Comparison of ENCODE assay signal across 30 cellular contexts in the genomic region with DNA sequence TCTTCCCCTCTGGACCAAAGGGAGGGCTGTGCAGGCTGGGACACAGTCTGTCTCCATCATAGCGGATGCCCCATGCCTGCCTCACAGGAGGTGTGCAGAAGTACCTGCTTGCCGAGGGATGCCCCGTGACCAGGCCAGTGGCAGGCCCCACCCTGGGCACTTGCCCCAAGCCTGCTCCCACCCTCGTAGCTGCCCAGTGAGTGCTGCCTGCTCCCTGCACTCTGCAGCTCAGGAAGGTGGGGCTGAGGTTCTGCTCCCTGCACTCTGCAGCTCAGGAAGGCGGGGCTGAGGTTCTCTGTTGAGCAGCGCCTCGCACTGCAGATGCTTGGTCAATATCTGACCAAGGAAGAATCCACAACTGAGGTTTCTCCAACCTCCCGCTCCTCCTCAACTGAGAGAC.
"Had no signal": no experiment of that assay in that cellular context is flagged by ENCODE, and none has a peak within 500 bp of the region (broad histone marks: within the 10 kb centered on the region; RNA-seq: fewer than 3 reads in every experiment).

No MANE protein-coding gene starts in this region.

- H3K4me1 ChIP-seq: body of pancreas had no signal

- H3K27me3 Mint-ChIP-seq: activated B cell treated with CpG ODN at 0.5 μM for 24 hours; activated naive CD4-positive, alpha-beta T cell treated with anti-CD3 and anti-CD28 coated beads, Interleukin-2, amount 10 ng/mL, durations not matched to agents 7 days and 5 days; activated T-cell treated with anti-CD3 and anti-CD28 coated beads, Interleukin-2, amount 50 U/mL, for 24 hours; effector memory CD8-positive, alpha-beta T cell; T-helper 17 cell had no signal

- DNase-seq: activated B cell treated with CpG ODN at 0.5 μM for 24 hours; activated CD4-positive, alpha-beta T cell treated with anti-CD3 and anti-CD28 coated beads for 48 hours; activated CD4-positive, alpha-beta T cell treated with anti-CD3 and anti-CD28 coated beads, Interleukin-2, amount 50 U/mL, for 1 hour; activated CD4-positive, alpha-beta T cell treated with anti-CD3 and anti-CD28 coated beads, Interleukin-2, amount 50 U/mL, for 48 hours; activated CD8-positive, alpha-beta memory T cell treated with anti-CD3 and anti-CD28 coated beads, Interleukin-2, amount 50 U/mL, for 48 hours; activated gamma-delta T cell; activated naive CD4-positive, alpha-beta T cell; activated naive CD4-positive, alpha-beta T cell treated with anti-CD3 and anti-CD28 coated beads, Interleukin-2, amount 10 ng/mL, durations not matched to agents 7 days and 5 days; activated T-cell treated with anti-CD3 and anti-CD28 coated beads for 4 hours; activated T-cell treated with anti-CD3 and anti-CD28 coated beads, Interleukin-2, amount 50 U/mL, for 24 hours; activated T-cell treated with anti-CD3 and anti-CD28 coated beads, Interleukin-2, amount 50 U/mL, for 72 hours; adrenal gland; amygdala; body of pancreas; caudate nucleus; cortex of kidney; dermis blood vessel endothelial cell; effector CD4-positive, alpha-beta T cell; effector memory CD8-positive, alpha-beta T cell; foreskin fibroblast; head of caudate nucleus; T-helper 1 cell; T-helper 17 cell; T1000; WERI-Rb-1 had no signal

- ATAC-seq: activated CD4-positive, CD25-positive, alpha-beta regulatory T cell treated with anti-CD3 and anti-CD28 coated beads, Interleukin-2, amount 50 U/mL, for 24 hours; activated naive CD4-positive, alpha-beta T cell treated with anti-CD3 and anti-CD28 coated beads, Interleukin-2, amount 50 U/mL, for 72 hours; activated T-cell treated with anti-CD3 and anti-CD28 coated beads, Interleukin-2, amount 50 U/mL, for 72 hours; body of pancreas; effector memory CD8-positive, alpha-beta T cell; T-helper 17 cell had no signal

- H3K27ac Mint-ChIP-seq: activated B cell treated with CpG ODN at 0.5 μM for 24 hours; activated naive CD4-positive, alpha-beta T cell treated with anti-CD3 and anti-CD28 coated beads, Interleukin-2, amount 10 ng/mL, durations not matched to agents 7 days and 5 days; activated naive CD4-positive, alpha-beta T cell treated with anti-CD3 and anti-CD28 coated beads, Interleukin-2, amount 50 U/mL, for 72 hours; activated T-cell treated with anti-CD3 and anti-CD28 coated beads, Interleukin-2, amount 50 U/mL, for 24 hours; activated T-cell treated with anti-CD3 and anti-CD28 coated beads, Interleukin-2, amount 50 U/mL, for 72 hours; effector memory CD8-positive, alpha-beta T cell; T-helper 17 cell; T-helper 2 cell treated with Interferon-gamma antibody and Interleukin-4, amounts not matched to agents 5 μg/mL and 100 μg/mL, for 36 hours had no signal

- H3K4me3 ChIP-seq: adrenal gland, body of pancreas had no signal

- H3K4me1 Mint-ChIP-seq: activated B cell treated with CpG ODN at 0.5 μM for 24 hours; activated naive CD4-positive, alpha-beta T cell treated with anti-CD3 and anti-CD28 coated beads, Interleukin-2, amount 10 ng/mL, durations not matched to agents 7 days and 5 days; T-helper 17 cell had no signal

- H3K9me3 Mint-ChIP-seq: effector memory CD8-positive, alpha-beta T cell had no signal

- H3K9me3 ChIP-seq: adrenal gland, body of pancreas had no signal

- FAIRE-seq: colon, frontal cortex had no signal

- H3K4me3 Mint-ChIP-seq: activated B cell treated with CpG ODN at 0.5 μM for 24 hours; activated naive CD4-positive, alpha-beta T cell treated with anti-CD3 and anti-CD28 coated beads, Interleukin-2, amount 10 ng/mL, durations not matched to agents 7 days and 5 days; activated T-cell treated with anti-CD3 and anti-CD28 coated beads, Interleukin-2, amount 50 U/mL, for 24 hours; activated T-cell treated with anti-CD3 and anti-CD28 coated beads, Interleukin-2, amount 50 U/mL, for 72 hours; effector memory CD8-positive, alpha-beta T cell; T-helper 17 cell; T-helper 2 cell treated with Interferon-gamma antibody and Interleukin-4, amounts not matched to agents 5 μg/mL and 100 μg/mL, for 36 hours had no signal

- H3K27ac ChIP-seq: body of pancreas, WERI-Rb-1 had no signal

- H3K27me3 ChIP-seq: adrenal gland, body of pancreas had no signal
